In the genomic region with DNA sequence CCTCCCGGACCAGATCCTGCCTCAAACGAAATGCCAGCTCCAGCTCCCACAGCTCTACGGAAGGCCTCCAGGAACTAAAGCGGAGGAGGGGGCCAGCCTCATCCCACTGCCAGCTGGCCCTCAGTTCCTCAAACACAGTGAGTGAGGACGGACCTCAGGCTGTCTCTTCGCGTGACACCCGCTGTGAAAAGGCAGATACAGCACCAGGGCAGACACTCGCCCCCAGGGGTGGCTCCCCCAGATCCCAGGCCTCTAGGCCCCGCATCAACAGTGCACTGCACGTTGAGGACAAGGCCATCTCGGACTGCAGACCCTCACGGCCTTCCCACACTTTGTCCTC, we compare ENCODE assay signal across 7 cellular contexts.
DNase-seq lines count a peak whose midpoint lies in the region; ATAC-seq and TF ChIP-seq lines count a peak whose summit lies in the region.
"Not testable (repeated sequence)": the region's sequence is repeated elsewhere in the genome, so short reads cannot be mapped to it uniquely, and the experiment has no call there.

No MANE protein-coding gene starts in this region.

- not testable (repeated sequence) for H3K27me3 ChIP-seq in CD4-positive, CD25-positive, alpha-beta regulatory T cell (ENCODE audit: control insufficient read depth, insufficient read depth, low read length); dorsolateral prefrontal cortex; heart left ventricle; lung (ENCODE audit: control insufficient read depth, insufficient read depth); ovary

- H3K36me3 Mint-ChIP-seq in CD4-positive, CD25-positive, alpha-beta regulatory T cell = peaks cover 33% of the 10 kb centered on the region
- H3K36me3 Mint-ChIP-seq in activated CD8-positive, alpha-beta T cell treated with anti-CD3 and anti-CD28 coated beads for 36 hours (ENCODE audit: low read depth) = peaks cover 31% of the 10 kb centered on the region
- H3K36me3 Mint-ChIP-seq in stimulated activated naive B cell treated with anti-CD40 and anti-IgM and Interleukin-4, amounts not matched to agents 10 μg/mL and 1 μg/mL and 100 μg/mL, for 72 hours = peaks cover 26 to 47% of the 10 kb centered on the region in 2 donors

- not testable (repeated sequence) for H3K9me3 ChIP-seq in CD4-positive, CD25-positive, alpha-beta regulatory T cell (ENCODE audit: control insufficient read depth in 2 of 2, low read length in 2 of 2); heart left ventricle; lung (ENCODE audit: control insufficient read depth in 2 of 2, insufficient read depth in 1 of 2, low read length in 1 of 2); ovary

- not testable (repeated sequence) for TF ChIP-seq EP300 in ovary (IDR thresholded peaks at IDR 0.05)

- WGBS in heart left ventricle, 4 donors = 83 to 90% (median 86%) methylated on average over 10 to 13 of the region's 13 CpGs
- WGBS in lung, 2 donors = 94 to 95% methylated on average over 10 of the region's 13 CpGs
- WGBS in ovary, 3 donors = 82 to 88% (median 85%) methylated on average over 10 to 13 of the region's 13 CpGs

- intact Hi-C loops in activated CD8-positive, alpha-beta T cell treated with anti-CD3 and anti-CD28 coated beads for 36 hours (cut with micrococcal nuclease); dorsolateral prefrontal cortex (cut with DNase I); heart left ventricle (cut with DNase I); ovary (cut with DNase I): not testable (repeated sequence)

- not testable (repeated sequence) for H3K4me1 ChIP-seq in CD4-positive, CD25-positive, alpha-beta regulatory T cell (ENCODE audit: control insufficient read depth, insufficient read depth, low read length, poor library complexity, severe bottlenecking); heart left ventricle; lung (ENCODE audit: control insufficient read depth in 2 of 2, insufficient read depth in 2 of 2, low read length in 2 of 2); ovary (ENCODE audit: insufficient read depth)

- not testable (repeated sequence) for TF ChIP-seq CTCF in activated CD8-positive, alpha-beta T cell treated with anti-CD3 and anti-CD28 coated beads for 36 hours (IDR thresholded peaks at IDR 0.05); dorsolateral prefrontal cortex (IDR thresholded peaks at IDR 0.05 in 54 of 56, conservative IDR thresholded peaks at IDR 0.05 in 2 of 56; ENCODE audit: low read depth in 1 of 56, partially characterized antibody in 56 of 56); heart left ventricle (IDR thresholded peaks at IDR 0.05); lung (IDR thresholded peaks at IDR 0.05; ENCODE audit: control extremely low read depth, extremely low read depth); ovary (IDR thresholded peaks at IDR 0.05)

- H3K36me3 ChIP-seq in CD4-positive, CD25-positive, alpha-beta regulatory T cell (ENCODE audit: control insufficient read depth, insufficient read depth, low read length) = peaks cover 19% of the 10 kb centered on the region
- H3K36me3 ChIP-seq in heart left ventricle = peaks cover 0 to 30% (median 3%) of the 10 kb centered on the region in 9 donors
- H3K36me3 ChIP-seq in lung (ENCODE audit: control insufficient read depth in 2 of 2, insufficient read depth in 2 of 2, low read length in 2 of 2); ovary: not testable (repeated sequence)

- H3K4me3 ChIP-seq in CD4-positive, CD25-positive, alpha-beta regulatory T cell (ENCODE audit: low read depth, low read length); dorsolateral prefrontal cortex; heart left ventricle; lung; ovary: not testable (repeated sequence)

- CTCF ChIA-PET in activated CD8-positive, alpha-beta T cell treated with anti-CD3 and anti-CD28 coated beads for 36 hours (lab: Charles Lee) = not testable (repeated sequence)

- H3K9me3 Mint-ChIP-seq in CD4-positive, CD25-positive, alpha-beta regulatory T cell; activated CD8-positive, alpha-beta T cell treated with anti-CD3 and anti-CD28 coated beads for 36 hours; stimulated activated naive B cell treated with anti-CD40 and anti-IgM and Interleukin-4, amounts not matched to agents 10 μg/mL and 1 μg/mL and 100 μg/mL, for 72 hours: not testable (repeated sequence)

- H3K4me3 Mint-ChIP-seq in CD4-positive, CD25-positive, alpha-beta regulatory T cell; activated CD8-positive, alpha-beta T cell treated with anti-CD3 and anti-CD28 coated beads for 36 hours; stimulated activated naive B cell treated with anti-CD40 and anti-IgM and Interleukin-4, amounts not matched to agents 10 μg/mL and 1 μg/mL and 100 μg/mL, for 72 hours: not testable (repeated sequence)

- not testable (repeated sequence) for H3K27me3 Mint-ChIP-seq in CD4-positive, CD25-positive, alpha-beta regulatory T cell; activated CD8-positive, alpha-beta T cell treated with anti-CD3 and anti-CD28 coated beads for 36 hours; stimulated activated naive B cell treated with anti-CD40 and anti-IgM and Interleukin-4, amounts not matched to agents 10 μg/mL and 1 μg/mL and 100 μg/mL, for 72 hours

- not testable (repeated sequence) for H3K4me1 Mint-ChIP-seq in CD4-positive, CD25-positive, alpha-beta regulatory T cell; activated CD8-positive, alpha-beta T cell treated with anti-CD3 and anti-CD28 coated beads for 36 hours (ENCODE audit: low read depth); stimulated activated naive B cell treated with anti-CD40 and anti-IgM and Interleukin-4, amounts not matched to agents 10 μg/mL and 1 μg/mL and 100 μg/mL, for 72 hours

- H3K27ac Mint-ChIP-seq in CD4-positive, CD25-positive, alpha-beta regulatory T cell = peak overlapping the region in 2 of 3 donors; percentile 13 to 49
- not testable (repeated sequence) for H3K27ac Mint-ChIP-seq in activated CD8-positive, alpha-beta T cell treated with anti-CD3 and anti-CD28 coated beads for 36 hours
- peak overlapping the region; percentile 44 for H3K27ac Mint-ChIP-seq in stimulated activated naive B cell treated with anti-CD40 and anti-IgM and Interleukin-4, amounts not matched to agents 10 μg/mL and 1 μg/mL and 100 μg/mL, for 72 hours

- not testable (repeated sequence) for H3K27ac ChIP-seq in CD4-positive, CD25-positive, alpha-beta regulatory T cell (ENCODE audit: insufficient read depth, low read length, poor library complexity, severe bottlenecking); heart left ventricle; lung (ENCODE audit: low read depth in 1 of 2, low read length in 1 of 2); ovary
- H3K27ac ChIP-seq in dorsolateral prefrontal cortex = peak overlapping the region in 54 of 59 donors; percentile 1 to 88 (median 64)

- DNase-seq in CD4-positive, CD25-positive, alpha-beta regulatory T cell = peak in 1 of 3 donors; percentile 9
- peak; percentile 5 for DNase-seq in activated CD8-positive, alpha-beta T cell treated with anti-CD3 and anti-CD28 coated beads for 36 hours
- DNase-seq in dorsolateral prefrontal cortex = peak in 5 of 10 donors; percentile 6 to 75 (median 49)
- peak in 4 of 5 donors; percentile 18 to 69 (median 26) for DNase-seq in heart left ventricle
- DNase-seq in lung (ENCODE audit: low spot score) = peak; percentile 54
- peak in 4 of 5 donors; percentile 13 to 46 (median 34) for DNase-seq in ovary
- not testable (repeated sequence) for DNase-seq in stimulated activated naive B cell treated with anti-CD40 and anti-IgM and Interleukin-4, amounts not matched to agents 10 μg/mL and 1 μg/mL and 100 μg/mL, for 72 hours

- POLR2A ChIA-PET in activated CD8-positive, alpha-beta T cell treated with anti-CD3 and anti-CD28 coated beads for 36 hours (lab: Charles Lee) = not testable (repeated sequence)

- TF ChIP-seq POLR2A in heart left ventricle (IDR thresholded peaks at IDR 0.05); ovary (IDR thresholded peaks at IDR 0.05): not testable (repeated sequence)

- not testable (repeated sequence) for ATAC-seq in CD4-positive, CD25-positive, alpha-beta regulatory T cell (ENCODE audit: low read depth in 2 of 2); activated CD8-positive, alpha-beta T cell treated with anti-CD3 and anti-CD28 coated beads for 36 hours; heart left ventricle; lung (ENCODE audit: insufficient read depth, low FRiP score); stimulated activated naive B cell treated with anti-CD40 and anti-IgM and Interleukin-4, amounts not matched to agents 10 μg/mL and 1 μg/mL and 100 μg/mL, for 72 hours (replicated peaks)
